Comparison of ENCODE assay signal across 20 cellular contexts in the genomic region with DNA sequence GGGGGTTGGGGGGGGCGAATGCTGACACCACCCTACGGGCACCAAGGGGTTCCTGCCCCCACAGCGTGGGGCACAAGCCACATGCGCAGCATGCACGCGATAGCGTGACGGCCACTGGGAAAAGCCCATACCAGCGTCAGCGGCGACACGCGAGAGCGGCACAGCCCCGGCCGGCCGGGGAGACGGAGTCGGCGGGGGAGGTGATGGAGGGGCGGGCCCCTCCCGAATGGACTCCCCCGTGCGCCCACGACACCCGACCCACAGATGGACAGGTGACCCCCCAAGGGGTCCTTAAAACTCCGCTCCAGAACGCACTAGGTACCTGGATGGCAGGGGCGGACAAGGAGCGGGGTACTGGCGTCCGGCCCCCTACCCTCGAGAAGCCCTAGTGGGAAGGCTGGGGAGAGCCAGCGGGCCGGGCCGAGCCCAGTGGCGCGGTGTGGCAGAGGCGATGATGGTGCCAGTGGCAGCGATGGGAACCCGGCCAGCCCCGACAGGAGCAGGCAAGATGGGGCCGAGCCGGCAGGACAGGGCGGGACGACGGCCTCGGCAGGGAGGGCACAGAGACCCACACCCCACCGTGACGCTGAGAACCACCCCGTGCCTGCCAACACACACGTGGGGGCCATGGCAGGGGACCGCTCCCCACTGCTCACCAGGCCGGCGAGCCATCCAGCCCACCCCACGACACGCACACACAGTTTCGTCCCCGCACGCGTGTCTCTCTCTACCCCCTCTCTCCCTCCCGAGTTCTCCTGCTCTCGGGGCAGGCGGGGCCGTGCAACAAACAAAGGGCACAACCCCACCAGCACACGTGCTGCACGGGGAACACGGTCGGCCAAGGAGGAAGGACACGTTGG.
DNase-seq lines count a peak whose midpoint lies in the region; ATAC-seq and TF ChIP-seq lines count a peak whose summit lies in the region.
"Had no signal": no experiment of that assay in that cellular context is flagged by ENCODE, and none has a peak within 500 bp of the region (broad histone marks: within the 10 kb centered on the region; RNA-seq: fewer than 3 reads in every experiment).

No MANE protein-coding gene starts in this region.

- peaks cover 0 to 5% of the 10 kb centered on the region in 2 donors for H3K36me3 Mint-ChIP-seq in CD4-positive, alpha-beta memory T cell

- no peak overlapping the region for H2AFZ ChIP-seq in neuronal stem cell (ENCODE audit: low read length)
- H2AFZ ChIP-seq: GM23248 had no signal

- no CpG with 5 or more reads among the region's 70 CpGs for WGBS in neuronal stem cell (ENCODE audit: extremely low coverage in 2 of 2, insufficient read length in 2 of 2, insufficient replicate concordance in 1 of 2), 2 donors
- WGBS in upper lobe of left lung, 2 donors: 75 to 79% methylated on average over 67 to 70 of the region's 70 CpGs
- WGBS in prostate gland: 77% methylated on average over 70 of the region's 70 CpGs

- TF ChIP-seq CTCF in left ventricle myocardium inferior (IDR thresholded peaks at IDR 0.05; ENCODE audit: borderline replicate concordance) (no peak), upper lobe of left lung (IDR thresholded peaks at IDR 0.05) (no peak), prostate gland (IDR thresholded peaks at IDR 0.05) (no peak)

- peak overlapping the region; percentile 21 for H3K14ac ChIP-seq in neuronal stem cell (ENCODE audit: low read length)

- H3K9me3 ChIP-seq in left ventricle myocardium inferior (replicated peaks): peaks cover 67% of the 10 kb centered on the region
- H3K9me3 ChIP-seq in neuronal stem cell (replicated peaks in 1 of 2; ENCODE audit: control insufficient read depth in 2 of 2, insufficient read depth in 1 of 2, low read depth in 1 of 2, low read length in 2 of 2): peaks cover 0 to 29% of the 10 kb centered on the region in 2 donors
- H3K9me3 ChIP-seq in upper lobe of left lung: peaks cover 0 to 60% (median 9%) of the 10 kb centered on the region in 4 donors
- H3K9me3 ChIP-seq in prostate gland: no peaks in the 10 kb centered on the region
- no peaks in the 10 kb centered on the region for H3K9me3 ChIP-seq in CD4-positive, alpha-beta memory T cell (ENCODE audit: control insufficient read depth in 1 of 2, low read length in 2 of 2)
- H3K9me3 ChIP-seq: HAP-1 had no signal

- H3K27ac Mint-ChIP-seq in CD4-positive, alpha-beta memory T cell: no peak overlapping the region

- no peak overlapping the region for H2BK12ac ChIP-seq in neuronal stem cell (ENCODE audit: low read length)

- H2AK5ac ChIP-seq in neuronal stem cell (ENCODE audit: low read depth, low read length): no peak overlapping the region

- no peak overlapping the region for H3K4me3 ChIP-seq in left ventricle myocardium inferior
- no peak overlapping the region for H3K4me3 ChIP-seq in neuronal stem cell (ENCODE audit: low read length in 2 of 2)
- H3K4me3 ChIP-seq in upper lobe of left lung: no peak overlapping the region
- H3K4me3 ChIP-seq in prostate gland: no peak overlapping the region
- no peak overlapping the region for H3K4me3 ChIP-seq in CD4-positive, alpha-beta memory T cell (ENCODE audit: low read length in 2 of 2)
- H3K4me3 ChIP-seq: GM23248, HAP-1, Peyer's patch had no signal

- CTCF ChIA-PET in CD4-positive, alpha-beta memory T cell (lab: Charles Lee; ENCODE audit: partially characterized antibody): no interaction called here

- H3K4me1 ChIP-seq in left ventricle myocardium inferior (no peaks in the 10 kb centered on the region), neuronal stem cell (ENCODE audit: control insufficient read depth in 2 of 2, insufficient read depth in 1 of 2, low read depth in 1 of 2, low read length in 2 of 2) (no peaks in the 10 kb centered on the region), upper lobe of left lung (no peaks in the 10 kb centered on the region), prostate gland (replicated peaks) (no peaks in the 10 kb centered on the region)
- H3K4me1 ChIP-seq in CD4-positive, alpha-beta memory T cell (ENCODE audit: insufficient read depth, low read length): no peaks in the 10 kb centered on the region
- H3K4me1 ChIP-seq: HAP-1, Peyer's patch had no signal

- no peaks in the 10 kb centered on the region for H3K27me3 Mint-ChIP-seq in CD4-positive, alpha-beta memory T cell

- no peak overlapping the region for H2BK120ac ChIP-seq in neuronal stem cell (ENCODE audit: low read depth, low read length)

- H4K91ac ChIP-seq in neuronal stem cell (ENCODE audit: low read depth, low read length, poor library complexity): no peak overlapping the region

- no peaks in the 10 kb centered on the region for H3K4me1 Mint-ChIP-seq in CD4-positive, alpha-beta memory T cell

- no peak overlapping the region for H3K23ac ChIP-seq in neuronal stem cell (ENCODE audit: low read depth, low read length, poor library complexity)

- TF ChIP-seq EP300 in upper lobe of left lung (IDR thresholded peaks at IDR 0.05): no peak

- no peaks in the 10 kb centered on the region for H3K36me3 ChIP-seq in left ventricle myocardium inferior
- no peaks in the 10 kb centered on the region for H3K36me3 ChIP-seq in neuronal stem cell (replicated peaks in 1 of 2; ENCODE audit: control insufficient read depth in 2 of 2, insufficient read depth in 2 of 2, low read length in 2 of 2)
- H3K36me3 ChIP-seq in upper lobe of left lung: no peaks in the 10 kb centered on the region
- H3K36me3 ChIP-seq in prostate gland: no peaks in the 10 kb centered on the region
- no peaks in the 10 kb centered on the region for H3K36me3 ChIP-seq in CD4-positive, alpha-beta memory T cell (ENCODE audit: insufficient read depth, low read length)
- H3K36me3 ChIP-seq: HAP-1, Peyer's patch had no signal

- TF ChIP-seq POLR2A in upper lobe of left lung (IDR thresholded peaks at IDR 0.05) (no peak), prostate gland (IDR thresholded peaks at IDR 0.05) (no peak)

- no peak overlapping the region for H3K4me2 ChIP-seq in neuronal stem cell (ENCODE audit: insufficient read depth, low read length, poor library complexity, severe bottlenecking)

- H4K8ac ChIP-seq in neuronal stem cell (ENCODE audit: low read depth, low read length): no peak overlapping the region

- no peak overlapping the region for H3K27ac ChIP-seq in left ventricle myocardium inferior (replicated peaks)
- no peak overlapping the region for H3K27ac ChIP-seq in neuronal stem cell (replicated peaks; ENCODE audit: low read length)
- H3K27ac ChIP-seq in upper lobe of left lung: no peak overlapping the region
- no peak overlapping the region for H3K27ac ChIP-seq in prostate gland
- H3K27ac ChIP-seq in CD4-positive, alpha-beta memory T cell (ENCODE audit: low read depth, low read length): no peak overlapping the region
- H3K27ac ChIP-seq: C4-2B, GM23248, Peyer's patch had no signal

- H3K9me3 Mint-ChIP-seq in CD4-positive, alpha-beta memory T cell: peaks cover 0 to 44% (median 30%) of the 10 kb centered on the region in 8 donors

- ATAC-seq in Right ventricle myocardium inferior (no peak), esophagus mucosa (peak; percentile 37), upper lobe of left lung (ENCODE audit: low FRiP score in 2 of 2) (peak; percentile 51 to 65)

- peaks cover 2% of the 10 kb centered on the region for H3K79me1 ChIP-seq in neuronal stem cell (ENCODE audit: low read depth, low read length)

- no peak overlapping the region for H2BK5ac ChIP-seq in neuronal stem cell (ENCODE audit: low read length)

- H3K4me3 Mint-ChIP-seq in CD4-positive, alpha-beta memory T cell: no peak overlapping the region

- no peak overlapping the region for H3K9ac ChIP-seq in neuronal stem cell (ENCODE audit: low read depth, low read length, poor library complexity)
- H3K9ac ChIP-seq: GM23248 had no signal

- no peak overlapping the region for H3K18ac ChIP-seq in neuronal stem cell (ENCODE audit: low read length)

- DNase-seq in Right ventricle myocardium inferior (ENCODE audit: missing footprints) (peak; percentile 50), left ventricle myocardium inferior (no peak), neuronal stem cell (ENCODE audit: low spot score) (no peak), upper lobe of left lung (peak in 1 of 2 donors; percentile 79), prostate gland (ENCODE audit: low spot score) (no peak)
- DNase-seq in CD4-positive, alpha-beta memory T cell: no peak
- DNase-seq in activated effector memory CD4-positive, alpha-beta T cell treated with anti-CD3 and anti-CD28 coated beads, Interleukin-2, amount 50 U/mL, for 16 hours: no peak
- DNase-seq: EL, GF-D8, GM23248, Kasumi-1, NCI-H1694, NCI-H2081, NCI-H2171 treated with DMSO at 0.1 percent for 48 hours, NCI-H524 treated with DMSO at 0.1 percent for 48 hours, NCI-H82, Peyer's patch had no signal

- no peak overlapping the region for H2BK15ac ChIP-seq in neuronal stem cell (ENCODE audit: low read length)

- H3K27me3 ChIP-seq in left ventricle myocardium inferior (ENCODE audit: low read depth) (peaks cover 4% of the 10 kb centered on the region), neuronal stem cell (ENCODE audit: control insufficient read depth in 3 of 3, insufficient read depth in 3 of 3, low read depth in 1 of 3, low read length in 3 of 3) (no peaks in the 10 kb centered on the region), upper lobe of left lung (no peaks in the 10 kb centered on the region), prostate gland (replicated peaks; ENCODE audit: insufficient read depth) (no peaks in the 10 kb centered on the region)
- H3K27me3 ChIP-seq in CD4-positive, alpha-beta memory T cell (ENCODE audit: insufficient read depth, low read length): no peaks in the 10 kb centered on the region
- H3K27me3 ChIP-seq: Peyer's patch had no signal

- intact Hi-C loops in Right ventricle myocardium inferior (cut with DNase I) (no loop called here), left ventricle myocardium inferior (cut with micrococcal nuclease) (no loop called here), prostate gland (cut with DNase I) (no loop called here)
- intact Hi-C loops in CD4-positive, alpha-beta memory T cell (cut with micrococcal nuclease): no loop called here

- POLR2A ChIA-PET in CD4-positive, alpha-beta memory T cell (lab: Charles Lee; ENCODE audit: partially characterized antibody): no interaction called here

- no peak overlapping the region for H3K4ac ChIP-seq in neuronal stem cell (ENCODE audit: low read length)
